ENCODE assay signal across 17 cellular contexts in genomic region chrX:2286731-2287130, GRCh38.
DNase-seq lines count a peak whose midpoint lies in the region; ATAC-seq and TF ChIP-seq lines count a peak whose summit lies in the region.
"Had no signal": no experiment of that assay in that cellular context is flagged by ENCODE, and none has a peak within 500 bp of the region (broad histone marks: within the 10 kb centered on the region; RNA-seq: fewer than 3 reads in every experiment).

No MANE protein-coding gene starts in this region.

- no peak for ATAC-seq in activated CD8-positive, alpha-beta T cell treated with anti-CD3 and anti-CD28 coated beads for 36 hours
- no peak for ATAC-seq in activated CD8-positive, alpha-beta T cell treated with anti-CD3 and anti-CD28 coated beads, Interleukin-2, amount 10 ng/mL, durations not matched to agents 7 days and 5 days
- no peak for ATAC-seq in activated naive CD4-positive, alpha-beta T cell treated with anti-CD3 and anti-CD28 coated beads, Interleukin-2, amount 50 U/mL, for 72 hours
- ATAC-seq in GM21515 (IDR thresholded peaks at IDR 0.05; ENCODE audit: unreplicated experiment): no peak
- ATAC-seq: A549; CD8-positive, alpha-beta T cell had no signal

- no peaks in the 10 kb centered on the region for H3K27me3 Mint-ChIP-seq in T-helper 1 cell treated with Interleukin-12 subunit alpha and Interleukin-12 subunit beta and Interleukin-4 antibody, amounts not matched to agents 30 μg/mL and 1 μg/mL, for 36 hours (ENCODE audit: low read depth)
- no peaks in the 10 kb centered on the region for H3K27me3 Mint-ChIP-seq in activated CD8-positive, alpha-beta T cell treated with anti-CD3 and anti-CD28 coated beads for 36 hours
- H3K27me3 Mint-ChIP-seq in activated CD8-positive, alpha-beta T cell treated with anti-CD3 and anti-CD28 coated beads, Interleukin-2, amount 10 ng/mL, durations not matched to agents 7 days and 5 days (ENCODE audit: low read depth): no peaks in the 10 kb centered on the region
- no peaks in the 10 kb centered on the region for H3K27me3 Mint-ChIP-seq in activated naive CD4-positive, alpha-beta T cell treated with anti-CD3 and anti-CD28 coated beads for 36 hours (ENCODE audit: low read depth)
- H3K27me3 Mint-ChIP-seq in activated T-helper 1 cell treated with anti-CD3 and anti-CD28 coated beads, Interleukin-12 subunit alpha, Interleukin-12 subunit beta, Interleukin-2, Interleukin-4 antibody, amounts not matched to agents 30 ng/mL and 10 ng/mL and 1 ng/mL, durations not matched to agents 14 hours and 24 hours and 36 hours (ENCODE audit: insufficient read depth): no peaks in the 10 kb centered on the region
- H3K27me3 Mint-ChIP-seq: B cell; CD4-positive, alpha-beta T cell had no signal

- CTCF ChIA-PET in activated CD8-positive, alpha-beta T cell treated with anti-CD3 and anti-CD28 coated beads for 36 hours (lab: Charles Lee): no interaction called here
- CTCF ChIA-PET in activated CD8-positive, alpha-beta T cell treated with anti-CD3 and anti-CD28 coated beads, Interleukin-2, amount 10 ng/mL, durations not matched to agents 7 days and 5 days (lab: Charles Lee): no interaction called here
- CTCF ChIA-PET in activated naive CD4-positive, alpha-beta T cell treated with anti-CD3 and anti-CD28 coated beads for 36 hours (lab: Charles Lee): no interaction called here

- peaks cover 17% of the 10 kb centered on the region for H3K4me1 Mint-ChIP-seq in T-helper 1 cell treated with Interleukin-12 subunit alpha and Interleukin-12 subunit beta and Interleukin-4 antibody, amounts not matched to agents 30 μg/mL and 1 μg/mL, for 36 hours (ENCODE audit: low read depth)
- H3K4me1 Mint-ChIP-seq in activated CD8-positive, alpha-beta T cell treated with anti-CD3 and anti-CD28 coated beads for 36 hours (ENCODE audit: low read depth): peaks cover 6% of the 10 kb centered on the region
- peaks cover 3% of the 10 kb centered on the region for H3K4me1 Mint-ChIP-seq in activated CD8-positive, alpha-beta T cell treated with anti-CD3 and anti-CD28 coated beads, Interleukin-2, amount 10 ng/mL, durations not matched to agents 7 days and 5 days (ENCODE audit: low read depth)
- H3K4me1 Mint-ChIP-seq in activated naive CD4-positive, alpha-beta T cell treated with anti-CD3 and anti-CD28 coated beads for 36 hours (ENCODE audit: low read depth): peaks cover 2% of the 10 kb centered on the region
- H3K4me1 Mint-ChIP-seq in activated T-helper 1 cell treated with anti-CD3 and anti-CD28 coated beads, Interleukin-12 subunit alpha, Interleukin-12 subunit beta, Interleukin-2, Interleukin-4 antibody, amounts not matched to agents 30 ng/mL and 10 ng/mL and 1 ng/mL, durations not matched to agents 14 hours and 24 hours and 36 hours (ENCODE audit: low read depth): peaks cover 14% of the 10 kb centered on the region

- peaks cover 34% of the 10 kb centered on the region for H3K36me3 Mint-ChIP-seq in T-helper 1 cell treated with Interleukin-12 subunit alpha and Interleukin-12 subunit beta and Interleukin-4 antibody, amounts not matched to agents 30 μg/mL and 1 μg/mL, for 36 hours (ENCODE audit: low read depth)
- peaks cover 53% of the 10 kb centered on the region for H3K36me3 Mint-ChIP-seq in activated CD8-positive, alpha-beta T cell treated with anti-CD3 and anti-CD28 coated beads for 36 hours (ENCODE audit: low read depth)
- peaks cover 26% of the 10 kb centered on the region for H3K36me3 Mint-ChIP-seq in activated CD8-positive, alpha-beta T cell treated with anti-CD3 and anti-CD28 coated beads, Interleukin-2, amount 10 ng/mL, durations not matched to agents 7 days and 5 days (ENCODE audit: low read depth)
- H3K36me3 Mint-ChIP-seq in activated naive CD4-positive, alpha-beta T cell treated with anti-CD3 and anti-CD28 coated beads for 36 hours (ENCODE audit: low read depth): peaks cover 44% of the 10 kb centered on the region
- peaks cover 38 to 44% of the 10 kb centered on the region in 2 donors for H3K36me3 Mint-ChIP-seq in activated naive CD4-positive, alpha-beta T cell treated with anti-CD3 and anti-CD28 coated beads, Interleukin-2, amount 50 U/mL, for 72 hours
- peaks cover 22% of the 10 kb centered on the region for H3K36me3 Mint-ChIP-seq in activated T-helper 1 cell treated with anti-CD3 and anti-CD28 coated beads, Interleukin-12 subunit alpha, Interleukin-12 subunit beta, Interleukin-2, Interleukin-4 antibody, amounts not matched to agents 30 ng/mL and 10 ng/mL and 1 ng/mL, durations not matched to agents 14 hours and 24 hours and 36 hours (ENCODE audit: low read depth)

- POLR2A ChIA-PET in activated CD8-positive, alpha-beta T cell treated with anti-CD3 and anti-CD28 coated beads for 36 hours (lab: Charles Lee): no interaction called here
- POLR2A ChIA-PET in activated CD8-positive, alpha-beta T cell treated with anti-CD3 and anti-CD28 coated beads, Interleukin-2, amount 10 ng/mL, durations not matched to agents 7 days and 5 days (lab: Charles Lee): no interaction called here

- peaks cover 28% of the 10 kb centered on the region for H3K9me3 Mint-ChIP-seq in T-helper 1 cell treated with Interleukin-12 subunit alpha and Interleukin-12 subunit beta and Interleukin-4 antibody, amounts not matched to agents 30 μg/mL and 1 μg/mL, for 36 hours
- no peaks in the 10 kb centered on the region for H3K9me3 Mint-ChIP-seq in activated CD8-positive, alpha-beta T cell treated with anti-CD3 and anti-CD28 coated beads for 36 hours
- peaks cover 9% of the 10 kb centered on the region for H3K9me3 Mint-ChIP-seq in activated CD8-positive, alpha-beta T cell treated with anti-CD3 and anti-CD28 coated beads, Interleukin-2, amount 10 ng/mL, durations not matched to agents 7 days and 5 days (ENCODE audit: insufficient read depth)
- peaks cover 1% of the 10 kb centered on the region for H3K9me3 Mint-ChIP-seq in activated naive CD4-positive, alpha-beta T cell treated with anti-CD3 and anti-CD28 coated beads for 36 hours
- H3K9me3 Mint-ChIP-seq in activated naive CD4-positive, alpha-beta T cell treated with anti-CD3 and anti-CD28 coated beads, Interleukin-2, amount 50 U/mL, for 72 hours: peaks cover 0 to 4% of the 10 kb centered on the region in 2 donors
- peaks cover 31% of the 10 kb centered on the region for H3K9me3 Mint-ChIP-seq in activated T-helper 1 cell treated with anti-CD3 and anti-CD28 coated beads, Interleukin-12 subunit alpha, Interleukin-12 subunit beta, Interleukin-2, Interleukin-4 antibody, amounts not matched to agents 30 ng/mL and 10 ng/mL and 1 ng/mL, durations not matched to agents 14 hours and 24 hours and 36 hours
- H3K9me3 Mint-ChIP-seq: CD8-positive, alpha-beta T cell had no signal

- peak overlapping the region; percentile 72 for H3K27ac Mint-ChIP-seq in T-helper 1 cell treated with Interleukin-12 subunit alpha and Interleukin-12 subunit beta and Interleukin-4 antibody, amounts not matched to agents 30 μg/mL and 1 μg/mL, for 36 hours
- H3K27ac Mint-ChIP-seq in activated CD8-positive, alpha-beta T cell treated with anti-CD3 and anti-CD28 coated beads for 36 hours: peak overlapping the region; percentile 17
- no peak overlapping the region for H3K27ac Mint-ChIP-seq in activated CD8-positive, alpha-beta T cell treated with anti-CD3 and anti-CD28 coated beads, Interleukin-2, amount 10 ng/mL, durations not matched to agents 7 days and 5 days
- H3K27ac Mint-ChIP-seq in activated naive CD4-positive, alpha-beta T cell treated with anti-CD3 and anti-CD28 coated beads for 36 hours: peak overlapping the region; percentile 6
- H3K27ac Mint-ChIP-seq in activated naive CD4-positive, alpha-beta T cell treated with anti-CD3 and anti-CD28 coated beads, Interleukin-2, amount 50 U/mL, for 72 hours: peak overlapping the region in 1 of 2 donors; percentile 17
- peak overlapping the region; percentile 63 for H3K27ac Mint-ChIP-seq in activated T-helper 1 cell treated with anti-CD3 and anti-CD28 coated beads, Interleukin-12 subunit alpha, Interleukin-12 subunit beta, Interleukin-2, Interleukin-4 antibody, amounts not matched to agents 30 ng/mL and 10 ng/mL and 1 ng/mL, durations not matched to agents 14 hours and 24 hours and 36 hours
- H3K27ac Mint-ChIP-seq: CD4-positive, alpha-beta T cell; CD8-positive, alpha-beta T cell had no signal

- H3K4me3 Mint-ChIP-seq in T-helper 1 cell treated with Interleukin-12 subunit alpha and Interleukin-12 subunit beta and Interleukin-4 antibody, amounts not matched to agents 30 μg/mL and 1 μg/mL, for 36 hours: peak overlapping the region; percentile 9
- no peak overlapping the region for H3K4me3 Mint-ChIP-seq in activated CD8-positive, alpha-beta T cell treated with anti-CD3 and anti-CD28 coated beads for 36 hours
- H3K4me3 Mint-ChIP-seq in activated CD8-positive, alpha-beta T cell treated with anti-CD3 and anti-CD28 coated beads, Interleukin-2, amount 10 ng/mL, durations not matched to agents 7 days and 5 days: no peak overlapping the region
- H3K4me3 Mint-ChIP-seq in activated naive CD4-positive, alpha-beta T cell treated with anti-CD3 and anti-CD28 coated beads for 36 hours: no peak overlapping the region
- no peak overlapping the region for H3K4me3 Mint-ChIP-seq in activated T-helper 1 cell treated with anti-CD3 and anti-CD28 coated beads, Interleukin-12 subunit alpha, Interleukin-12 subunit beta, Interleukin-2, Interleukin-4 antibody, amounts not matched to agents 30 ng/mL and 10 ng/mL and 1 ng/mL, durations not matched to agents 14 hours and 24 hours and 36 hours
- H3K4me3 Mint-ChIP-seq: B cell; CD4-positive, alpha-beta T cell; CD8-positive, alpha-beta T cell had no signal

- no peak for TF ChIP-seq CTCF in activated CD8-positive, alpha-beta T cell treated with anti-CD3 and anti-CD28 coated beads for 36 hours (IDR thresholded peaks at IDR 0.05)

- intact Hi-C loops in activated CD8-positive, alpha-beta T cell treated with anti-CD3 and anti-CD28 coated beads for 36 hours (cut with micrococcal nuclease): no loop called here
- intact Hi-C loops in activated naive CD4-positive, alpha-beta T cell treated with anti-CD3 and anti-CD28 coated beads for 36 hours (cut with micrococcal nuclease): no loop called here
- intact Hi-C loops in activated T-helper 1 cell treated with anti-CD3 and anti-CD28 coated beads, Interleukin-12 subunit alpha, Interleukin-12 subunit beta, Interleukin-2, Interleukin-4 antibody, amounts not matched to agents 30 ng/mL and 10 ng/mL and 1 ng/mL, durations not matched to agents 14 hours and 24 hours and 36 hours (cut with micrococcal nuclease): no loop called here

- no peak for DNase-seq in T-helper 1 cell
- DNase-seq in activated CD8-positive, alpha-beta T cell treated with anti-CD3 and anti-CD28 coated beads for 36 hours: no peak
- DNase-seq in activated CD8-positive, alpha-beta T cell treated with anti-CD3 and anti-CD28 coated beads, Interleukin-2, amount 10 ng/mL, durations not matched to agents 7 days and 5 days: no peak
- DNase-seq in activated naive CD4-positive, alpha-beta T cell treated with anti-CD3 and anti-CD28 coated beads for 36 hours: peak; percentile 34
- DNase-seq in activated naive CD4-positive, alpha-beta T cell treated with anti-CD3 and anti-CD28 coated beads, Interleukin-2, amount 50 U/mL, for 72 hours (ENCODE audit: low spot score in 2 of 2): no peak
- DNase-seq in activated T-helper 1 cell treated with anti-CD3 and anti-CD28 coated beads, Interleukin-12 subunit alpha, Interleukin-12 subunit beta, Interleukin-2, Interleukin-4 antibody, amounts not matched to agents 30 ng/mL and 10 ng/mL and 1 ng/mL, durations not matched to agents 14 hours and 24 hours and 36 hours (ENCODE audit: low spot score): no peak
- DNase-seq: AML-193; Caco-2; Calu3; CD4-positive, alpha-beta T cell; CD8-positive, alpha-beta T cell; DMS79 treated with DMSO at 0.1 percent for 48 hours; GF-D8 had no signal
